8 cellular contexts compared by ENCODE assay signal in the genomic region with DNA sequence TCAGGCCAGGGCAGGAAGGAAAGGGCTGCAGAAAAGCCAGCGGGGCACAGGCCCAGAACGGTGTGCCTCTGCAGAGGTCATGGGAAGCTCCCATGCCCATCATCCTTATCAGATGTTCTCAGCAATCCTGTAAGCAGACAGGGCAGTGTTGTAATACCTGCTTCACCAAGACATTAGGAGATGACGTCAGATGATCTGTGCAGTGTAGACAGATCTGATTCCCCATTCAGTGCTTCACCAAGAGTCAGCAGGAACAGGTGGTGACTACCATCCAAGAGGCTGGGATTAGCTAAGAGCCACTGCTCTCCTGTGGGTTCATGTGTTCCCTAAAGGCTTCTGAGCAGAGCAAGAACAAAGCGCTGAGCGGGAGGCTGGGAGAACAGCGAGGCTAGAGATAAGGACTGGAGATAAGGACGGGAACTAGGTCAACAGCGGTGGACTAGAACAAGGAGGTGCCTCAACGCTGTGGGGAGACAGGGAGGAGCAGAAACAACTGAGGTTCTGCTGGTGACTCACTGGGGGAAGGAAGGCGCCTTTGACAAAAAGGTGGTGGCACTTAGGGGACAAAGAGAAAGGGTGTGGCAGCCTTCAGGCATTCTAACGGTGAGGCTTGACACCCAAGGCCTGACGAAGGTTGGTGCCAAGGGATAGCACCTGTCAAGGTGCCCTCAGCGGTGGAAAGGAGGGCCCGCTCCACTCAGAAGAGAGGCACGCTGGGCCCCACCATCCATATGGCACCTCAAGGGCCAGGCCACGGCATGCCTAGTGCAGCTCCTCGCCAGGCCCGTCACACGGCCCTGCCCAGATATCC. TPM values are rescaled to one million over a fixed set of nuclear protein-coding genes. Genes with fewer than 3 reads are reported as not detected.
DNase-seq lines count a peak whose midpoint lies in the region; ATAC-seq and TF ChIP-seq lines count a peak whose summit lies in the region.

No MANE protein-coding gene starts in this region.

- no peak for ATAC-seq in HG03095 (IDR thresholded peaks at IDR 0.05; ENCODE audit: unreplicated experiment)

- peak overlapping the region; percentile 32 for H3K27ac ChIP-seq in skeletal muscle tissue (ENCODE audit: low read depth, low read length)

- no peak for TF ChIP-seq CTCF in fibroblast of the aortic adventitia (IDR thresholded peaks at IDR 0.05; ENCODE audit: insufficient read depth, low read length)

- DNase-seq in stimulated activated naive CD4-positive, alpha-beta T cell treated with Interleukin-2 at 50 U/mL for 16 hours (lab: John Stamatoyannopoulos, UW), result peak; percentile 67
- DNase-seq in stimulated activated naive CD4-positive, alpha-beta T cell (lab: John Stamatoyannopoulos, UW), result no peak
- peak; percentile 52 for DNase-seq in activated T-cell treated with anti-CD3 and anti-CD28 coated beads for 1 hour (ENCODE audit: low read depth)
- DNase-seq in fibroblast of the aortic adventitia (ENCODE audit: low read depth), result peak; percentile 61
- DNase-seq in NCI-H69 (lab: John Stamatoyannopoulos, UW), result no peak
- DNase-seq in NCI-H526 treated with DMSO at 0.1 percent for 48 hours (lab: John Stamatoyannopoulos, UW), result no peak

- H3K9ac ChIP-seq in skeletal muscle tissue (ENCODE audit: low read depth in 1 of 3, low read length in 3 of 3), result peak overlapping the region in 2 of 3 donors; percentile 17 to 62

- no peaks in the 10 kb centered on the region for H3K9me3 ChIP-seq in skeletal muscle tissue (ENCODE audit: control insufficient read depth in 3 of 3, low read length in 3 of 3)

- H3K4me1 ChIP-seq in skeletal muscle tissue (ENCODE audit: control insufficient read depth in 3 of 3, insufficient read depth in 3 of 3, low read length in 3 of 3), result peaks cover 71 to 82% (median 71%) of the 10 kb centered on the region in 3 donors

- no peaks in the 10 kb centered on the region for H3K27me3 ChIP-seq in skeletal muscle tissue (ENCODE audit: control insufficient read depth in 3 of 3, insufficient read depth in 3 of 3, low read length in 3 of 3)

- H3K4me3 ChIP-seq in fibroblast of the aortic adventitia (ENCODE audit: low read depth, low read length), result no peak overlapping the region
- no peak overlapping the region for H3K4me3 ChIP-seq in skeletal muscle tissue (ENCODE audit: low read length in 3 of 3)

- peaks cover 0 to 2% (median 0%) of the 10 kb centered on the region in 3 donors for H3K36me3 ChIP-seq in skeletal muscle tissue (ENCODE audit: control insufficient read depth in 3 of 3, insufficient read depth in 3 of 3, low read length in 3 of 3)

RNA-seq across cellular contexts. Expression of a gene that starts 28.4 kb away (rescaled TPM):
- total RNA-seq in fibroblast of the aortic adventitia (ENCODE audit: low replicate concordance) (21.6 and 29.4 TPM in 2 replicates), skeletal muscle tissue (27.1 TPM)

RNA-seq across cellular contexts. Expression of a gene that starts 31.3 kb away (rescaled TPM):
- total RNA-seq in fibroblast of the aortic adventitia (ENCODE audit: low replicate concordance) (4.4 and 6.4 TPM in 2 replicates), skeletal muscle tissue (5.2 TPM)

Comparison
In these comparisons a context has a peak if more than half of its experiments do, and no peak if none do; other contexts are left out.
1. DNase-seq: peak in stimulated activated naive CD4-positive, alpha-beta T cell treated with Interleukin-2 at 50 U/mL for 16 hours (single experiment), activated T-cell treated with anti-CD3 and anti-CD28 coated beads for 1 hour (single experiment) and fibroblast of the aortic adventitia (single experiment); none in stimulated activated naive CD4-positive, alpha-beta T cell (0 of 6), NCI-H69 (single experiment) and NCI-H526 treated with DMSO at 0.1 percent for 48 hours (single experiment).